18 cellular contexts compared by ENCODE assay signal in genomic region chr1:30284226-30284625, GRCh38.
DNase-seq lines count a peak whose midpoint lies in the region; ATAC-seq and TF ChIP-seq lines count a peak whose summit lies in the region.
"Had no signal": no experiment of that assay in that cellular context is flagged by ENCODE, and none has a peak within 500 bp of the region (broad histone marks: within the 10 kb centered on the region; RNA-seq: fewer than 3 reads in every experiment).

No MANE protein-coding gene starts in this region.

- H3K4me3 ChIP-seq in right atrium auricular region, result no peak overlapping the region
- H3K4me3 ChIP-seq: A549, GM23248, HAP-1 had no signal

- no peak for TF ChIP-seq CTCF in right atrium auricular region (IDR thresholded peaks at IDR 0.05)
- TF ChIP-seq CTCF in type B pancreatic cell (conservative IDR thresholded peaks at IDR 0.05), result no peak

- no peak for ATAC-seq in Right ventricle myocardium superior (ENCODE audit: poor library complexity)
- no peak for ATAC-seq in GM19035 (IDR thresholded peaks at IDR 0.05; ENCODE audit: unreplicated experiment)
- ATAC-seq in GM19395 (IDR thresholded peaks at IDR 0.05; ENCODE audit: unreplicated experiment), result no peak
- ATAC-seq: A549; CD8-positive, alpha-beta T cell had no signal

- H3K36me3 ChIP-seq in right atrium auricular region, result no peaks in the 10 kb centered on the region
- H3K36me3 ChIP-seq: BLaER1 treated with 17β-estradiol and CSF1 and Interleukin-3, amounts not matched to agents 10 nM and 100 nM; HAP-1 had no signal

- H3K4me3 Mint-ChIP-seq in immature natural killer cell (peak overlapping the region in 4 of 5 donors; percentile 17 to 49 (median 32)), type B pancreatic cell (no peak overlapping the region)
- H3K4me3 Mint-ChIP-seq: B cell; CD8-positive, alpha-beta T cell had no signal

- H3K9me3 ChIP-seq in right atrium auricular region, result no peaks in the 10 kb centered on the region
- H3K9me3 ChIP-seq: A549, HAP-1 had no signal

- H3K4me1 ChIP-seq in right atrium auricular region, result no peaks in the 10 kb centered on the region
- H3K4me1 ChIP-seq: A549, HAP-1 had no signal

- no peaks in the 10 kb centered on the region for H3K27me3 ChIP-seq in right atrium auricular region
- H3K27me3 ChIP-seq: BLaER1 treated with 17β-estradiol and CSF1 and Interleukin-3, amounts not matched to agents 10 nM and 100 nM had no signal

- peaks cover 25 to 31% of the 10 kb centered on the region in 2 donors for H3K4me1 Mint-ChIP-seq in immature natural killer cell
- H3K4me1 Mint-ChIP-seq in type B pancreatic cell (ENCODE audit: unreplicated experiment), result peaks cover 8% of the 10 kb centered on the region
- H3K4me1 Mint-ChIP-seq: B cell had no signal

- intact Hi-C loops in Right ventricle myocardium superior (cut with DNase I), result no loop called here

- H3K27me3 Mint-ChIP-seq in immature natural killer cell (ENCODE audit: low read depth in 3 of 3) (peaks cover 3 to 11% (median 7%) of the 10 kb centered on the region in 3 donors), type B pancreatic cell (no peaks in the 10 kb centered on the region)

- no peak overlapping the region for H3K27ac Mint-ChIP-seq in immature natural killer cell
- no peak overlapping the region for H3K27ac Mint-ChIP-seq in type B pancreatic cell
- H3K27ac Mint-ChIP-seq: B cell; CD8-positive, alpha-beta T cell had no signal

- peaks cover 3 to 9% (median 3%) of the 10 kb centered on the region in 3 donors for H3K36me3 Mint-ChIP-seq in immature natural killer cell
- no peaks in the 10 kb centered on the region for H3K36me3 Mint-ChIP-seq in type B pancreatic cell
- H3K36me3 Mint-ChIP-seq: CD8-positive, alpha-beta T cell had no signal

- H3K9me3 Mint-ChIP-seq in immature natural killer cell, result peaks cover 0 to 21% (median 7%) of the 10 kb centered on the region in 6 donors
- no peaks in the 10 kb centered on the region for H3K9me3 Mint-ChIP-seq in type B pancreatic cell
- H3K9me3 Mint-ChIP-seq: CD8-positive, alpha-beta T cell had no signal

- DNase-seq in activated CD8-positive, alpha-beta memory T cell treated with anti-CD3 and anti-CD28 coated beads for 24 hours, result peak; percentile 32
- no peak for DNase-seq in activated CD8-positive, alpha-beta memory T cell treated with anti-CD3 and anti-CD28 coated beads, Interleukin-2, amount 50 U/mL, for 4 hours
- DNase-seq in right atrium auricular region (ENCODE audit: low spot score), result peak; percentile 28
- DNase-seq in Right ventricle myocardium superior, result no peak
- no peak for DNase-seq in immature natural killer cell
- DNase-seq in type B pancreatic cell (ENCODE audit: extremely low spot score, unreplicated experiment), result peak; percentile 31
- DNase-seq: Calu3, DMS79 treated with DMSO at 0.1 percent for 48 hours, GF-D8, GM23248 had no signal

- H3K27ac ChIP-seq in right atrium auricular region, result no peak overlapping the region
- H3K27ac ChIP-seq: 22Rv1, A549, GM23248 had no signal

Comparison
In these comparisons a context has a peak if more than half of its experiments do, and no peak if none do; other contexts are left out.
1. DNase-seq: peak in activated CD8-positive, alpha-beta memory T cell treated with anti-CD3 and anti-CD28 coated beads for 24 hours (single experiment), right atrium auricular region (single experiment) and type B pancreatic cell (single experiment); none in activated CD8-positive, alpha-beta memory T cell treated with anti-CD3 and anti-CD28 coated beads, Interleukin-2, amount 50 U/mL, for 4 hours (single experiment), Right ventricle myocardium superior (single experiment) and immature natural killer cell (0 of 3).